In the genomic region with DNA sequence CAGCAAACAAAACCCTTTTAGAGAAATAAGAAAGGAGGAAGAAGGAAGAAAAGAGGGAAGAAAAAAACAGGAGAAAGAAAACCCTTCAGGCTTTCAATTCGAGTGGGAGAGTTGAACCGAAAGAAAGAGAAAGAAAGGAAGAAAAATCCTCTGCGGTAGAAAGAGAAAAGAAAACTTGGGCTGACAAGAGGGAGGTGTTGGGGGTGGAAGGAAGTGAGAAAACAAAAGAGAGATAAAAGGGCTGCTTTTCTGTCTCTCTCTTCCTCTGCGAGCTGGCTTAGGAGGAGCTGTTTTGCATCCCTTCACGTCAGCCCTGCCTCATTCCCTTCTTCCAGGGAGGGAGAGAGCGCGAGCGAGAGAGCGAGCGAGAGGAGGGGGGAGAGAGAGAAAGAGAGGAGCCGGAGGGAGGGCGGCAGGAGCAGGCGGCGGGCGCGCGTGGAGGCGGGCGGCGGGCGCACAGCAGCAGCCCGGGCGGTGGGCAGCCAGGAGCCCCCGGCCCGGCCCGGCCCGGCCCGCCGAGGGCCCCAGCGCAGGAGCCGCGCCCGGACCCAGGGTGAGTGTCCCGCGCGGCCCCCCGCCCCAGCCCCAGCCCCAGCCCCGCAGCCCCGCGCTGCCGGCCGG, we compare ENCODE assay signal across 7 cellular contexts. TPM values are rescaled to one million over a fixed set of nuclear protein-coding genes. Genes with fewer than 3 reads are reported as not detected.
DNase-seq lines count a peak whose midpoint lies in the region; FAIRE-seq and TF ChIP-seq lines count a peak whose summit lies in the region.

A gene with protein sequence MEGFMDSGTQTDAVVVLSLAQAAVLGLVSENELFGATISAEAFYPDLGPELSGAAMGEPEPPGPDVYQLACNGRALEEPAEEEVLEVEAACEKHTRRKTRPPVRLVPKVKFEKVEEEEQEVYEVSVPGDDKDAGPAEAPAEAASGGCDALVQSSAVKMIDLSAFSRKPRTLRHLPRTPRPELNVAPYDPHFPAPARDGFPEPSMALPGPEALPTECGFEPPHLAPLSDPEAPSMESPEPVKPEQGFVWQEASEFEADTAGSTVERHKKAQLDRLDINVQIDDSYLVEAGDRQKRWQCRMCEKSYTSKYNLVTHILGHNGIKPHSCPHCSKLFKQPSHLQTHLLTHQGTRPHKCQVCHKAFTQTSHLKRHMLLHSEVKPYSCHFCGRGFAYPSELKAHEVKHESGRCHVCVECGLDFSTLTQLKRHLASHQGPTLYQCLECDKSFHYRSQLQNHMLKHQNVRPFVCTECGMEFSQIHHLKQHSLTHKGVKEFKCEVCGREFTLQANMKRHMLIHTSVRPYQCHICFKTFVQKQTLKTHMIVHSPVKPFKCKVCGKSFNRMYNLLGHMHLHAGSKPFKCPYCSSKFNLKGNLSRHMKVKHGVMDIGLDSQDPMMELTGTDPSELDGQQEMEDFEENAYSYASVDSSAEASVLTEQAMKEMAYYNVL (plus strand): TSS at position 263 of the 621 bp plus-strand sequence. CDS start 65,814 bp downstream, outside the sequence.

- DNase-seq in GM03348 (ENCODE audit: low spot score) (peak; percentile 84), HCEC 1CT (peak; percentile 56), NCI-H69 (lab: John Stamatoyannopoulos, UW) (peak; percentile 77), frontal cortex (ENCODE audit: low spot score in 2 of 2) (peak; percentile 81 to 85), urothelium cell line (ENCODE audit: low spot score) (peak; percentile 72)
- DNase-seq in activated naive CD4-positive, alpha-beta T cell treated with anti-CD3 and anti-CD28 coated beads, Interleukin-2, amount 50 U/mL, for 16 hours: peak; percentile 33

- H3K4me3 Mint-ChIP-seq in nephron: peak within 1 kb of the TSS; percentile 92 to 98 (median 96)

- H3K27me3 Mint-ChIP-seq in nephron (ENCODE audit: low read depth): no peaks in the 10 kb centered on the region

- H3K9me3 Mint-ChIP-seq in nephron: no peaks in the 10 kb centered on the region

- peak within 1 kb of the TSS; percentile 97 to 100 (median 100) for H3K27ac Mint-ChIP-seq in nephron

- no peaks in the 10 kb centered on the region for H3K36me3 Mint-ChIP-seq in nephron (ENCODE audit: low read depth)

- no peak for TF ChIP-seq CTCF in nephron (IDR thresholded peaks at IDR 0.05; ENCODE audit: unreplicated experiment in 3 of 3)

- no peak for FAIRE-seq in frontal cortex (lab: Jason Lieb, UNC)
- FAIRE-seq in urothelium cell line (lab: Jason Lieb, UNC): no peak

- peaks cover 30% of the 10 kb centered on the region for H3K4me1 Mint-ChIP-seq in nephron

RNA-seq across cellular contexts. Expression of the gene that starts here (rescaled TPM):
- 6.5 TPM for total RNA-seq in frontal cortex

Comparison
In these comparisons a context has a peak if more than half of its experiments do, and no peak if none do; other contexts are left out.
1. Peak in every context shown above with its lines: DNase-seq.
2. DNase-seq: peak in every context shown above with its lines; median percentile 84 in GM03348; 83 in frontal cortex; 77 in NCI-H69; 72 in urothelium cell line; 56 in HCEC 1CT; 33 in activated naive CD4-positive, alpha-beta T cell treated with anti-CD3 and anti-CD28 coated beads, Interleukin-2, amount 50 U/mL, for 16 hours.